In the genomic region with DNA sequence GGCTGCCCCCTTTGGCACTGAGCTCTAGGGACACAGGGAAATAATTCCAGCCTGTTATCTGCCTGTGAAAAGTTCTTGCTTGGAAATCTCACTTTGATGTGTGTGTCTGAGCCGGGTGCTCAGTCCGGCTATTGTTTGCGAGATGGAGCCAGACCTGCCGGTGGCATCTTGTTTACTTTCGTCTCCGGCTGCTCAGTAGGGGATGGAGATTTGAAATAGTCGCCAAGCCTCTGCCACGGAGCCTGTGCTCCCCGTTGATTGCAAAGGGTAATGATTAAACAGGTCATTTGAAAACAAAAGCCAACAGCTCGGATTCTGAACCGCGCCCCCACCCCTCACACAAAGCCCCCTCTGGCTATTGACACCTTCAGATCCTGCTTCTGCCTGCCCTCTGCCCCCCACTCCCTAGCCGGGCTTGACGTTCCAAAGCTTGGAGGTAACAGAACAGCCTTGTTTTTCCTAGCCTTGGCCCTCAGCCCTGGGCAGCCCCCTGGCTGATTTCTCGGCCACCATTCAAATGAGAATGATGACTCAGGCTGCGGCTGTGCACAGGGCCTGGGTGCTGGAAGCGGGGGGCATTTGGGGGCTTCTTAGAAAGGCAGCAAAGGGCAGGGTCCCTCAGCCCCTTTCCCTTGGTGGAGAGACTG, we compare ENCODE assay signal across 8 cellular contexts.
DNase-seq lines count a peak whose midpoint lies in the region; ATAC-seq, FAIRE-seq and TF ChIP-seq lines count a peak whose summit lies in the region.
"Not testable (repeated sequence)": the region's sequence is repeated elsewhere in the genome, so short reads cannot be mapped to it uniquely, and the experiment has no call there.

No MANE protein-coding gene starts in this region.

- 0% methylated on average over 3 of the region's 17 CpGs; no CpG with 5 or more reads in 1 of the 2 experiments for WGBS in mesodermal cell (ENCODE audit: insufficient coverage in 2 of 2), 2 experiments
- 2 to 4% methylated on average over 9 to 11 of the region's 17 CpGs for WGBS in pancreas, 2 donors

- H3K27me3 Mint-ChIP-seq in activated T-helper 17 cell treated with anti-CD3 and anti-CD28 coated beads, Interleukin-2, amount 50 U/mL, for 72 hours = not testable (repeated sequence)

- H3K9me3 ChIP-seq in BLaER1 treated with 17β-estradiol and CSF1 and Interleukin-3, amounts not matched to agents 10 nM and 100 nM (replicated peaks in 1 of 11); OCI-LY3 (ENCODE audit: insufficient read depth, low read length); mesodermal cell (ENCODE audit: control insufficient read depth, low read length); pancreas; thoracic aorta: not testable (repeated sequence)

- H3K79me2 ChIP-seq in OCI-LY3 (ENCODE audit: low read length) = not testable (repeated sequence)

- not testable (repeated sequence) for H3K9me3 Mint-ChIP-seq in activated T-helper 17 cell treated with anti-CD3 and anti-CD28 coated beads, Interleukin-2, amount 50 U/mL, for 72 hours

- not testable (repeated sequence) for H3K36me3 Mint-ChIP-seq in activated T-helper 17 cell treated with anti-CD3 and anti-CD28 coated beads, Interleukin-2, amount 50 U/mL, for 72 hours (ENCODE audit: low read depth)

- peak overlapping the region in 3 of 11 experiments; percentile 40 to 51 (median 46); a peak in 3 of 22 replicates for H3K9ac ChIP-seq in BLaER1 treated with 17β-estradiol and CSF1 and Interleukin-3, amounts not matched to agents 10 nM and 100 nM
- not testable (repeated sequence) for H3K9ac ChIP-seq in OCI-LY3 (ENCODE audit: low read length)

- not testable (repeated sequence) for H3K4me1 Mint-ChIP-seq in activated T-helper 17 cell treated with anti-CD3 and anti-CD28 coated beads, Interleukin-2, amount 50 U/mL, for 72 hours

- not testable (repeated sequence) for H3K36me3 ChIP-seq in BLaER1 treated with 17β-estradiol and CSF1 and Interleukin-3, amounts not matched to agents 10 nM and 100 nM; OCI-LY3 (replicated peaks; ENCODE audit: low read depth, low read length); mesodermal cell (ENCODE audit: control insufficient read depth, insufficient read depth, low read length); pancreas; thoracic aorta

- H3K4me3 ChIP-seq in BLaER1 treated with 17β-estradiol and CSF1 and Interleukin-3, amounts not matched to agents 10 nM and 100 nM = peak overlapping the region in 4 of 10 experiments; percentile 38 to 54 (median 44); a peak in 5 of 20 replicates
- H3K4me3 ChIP-seq in OCI-LY3 (ENCODE audit: low read length) (peak overlapping the region; percentile 40; the same call in 1 of the 2 replicates), coronary artery (peak overlapping the region; percentile 35), mesodermal cell (ENCODE audit: extremely low read depth, insufficient read depth, low read length, poor library complexity, severe bottlenecking) (peak overlapping the region; percentile 16), thoracic aorta (peak overlapping the region; percentile 36)
- H3K4me3 ChIP-seq in pancreas = not testable (repeated sequence)

- H3K4me2 ChIP-seq in BLaER1 treated with 17β-estradiol and CSF1 and Interleukin-3, amounts not matched to agents 10 nM and 100 nM = peak overlapping the region in 10 of 11 experiments; percentile 40 to 66 (median 60); a peak in 13 of 22 replicates
- peak overlapping the region; percentile 32; the same call in 1 of the 2 replicates for H3K4me2 ChIP-seq in OCI-LY3 (ENCODE audit: low read length)

- intact Hi-C loops in left ventricle myocardium superior (cut with micrococcal nuclease); pancreas (cut with DNase I): not testable (repeated sequence)

- peak overlapping the region; percentile 67 for H3K4me3 Mint-ChIP-seq in activated T-helper 17 cell treated with anti-CD3 and anti-CD28 coated beads, Interleukin-2, amount 50 U/mL, for 72 hours

- not testable (repeated sequence) for H3K4me1 ChIP-seq in BLaER1 treated with 17β-estradiol and CSF1 and Interleukin-3, amounts not matched to agents 10 nM and 100 nM; OCI-LY3 (ENCODE audit: low read length); mesodermal cell (ENCODE audit: control insufficient read depth, insufficient read depth, low read length, poor library complexity, severe bottlenecking); pancreas; thoracic aorta (ENCODE audit: control insufficient read depth in 1 of 2, low read depth in 2 of 2)

- TF ChIP-seq CTCF in OCI-LY3 (IDR thresholded peaks at IDR 0.05; ENCODE audit: low read depth, low read length); coronary artery (IDR thresholded peaks at IDR 0.05); pancreas (IDR thresholded peaks at IDR 0.05); thoracic aorta (IDR thresholded peaks at IDR 0.05): not testable (repeated sequence)

- H2AFZ ChIP-seq in OCI-LY3 (ENCODE audit: low read depth, low read length) = not testable (repeated sequence)

- not testable (repeated sequence) for DNase-seq in coronary artery (ENCODE audit: low spot score); thoracic aorta (ENCODE audit: low spot score)
- DNase-seq in left ventricle myocardium superior (peak; percentile 8), pancreas (peak in 5 of 6 donors; percentile 17 to 50 (median 27))

- not testable (repeated sequence) for H3K27ac ChIP-seq in BLaER1 treated with 17β-estradiol and CSF1 and Interleukin-3, amounts not matched to agents 10 nM and 100 nM; OCI-LY3 (ENCODE audit: low read length); coronary artery; pancreas; thoracic aorta
- peak overlapping the region; percentile 45 for H3K27ac ChIP-seq in mesodermal cell (ENCODE audit: low read depth, low read length, severe bottlenecking)

- not testable (repeated sequence) for ATAC-seq in activated T-helper 17 cell treated with anti-CD3 and anti-CD28 coated beads, Interleukin-2, amount 50 U/mL, for 72 hours (replicated peaks); left ventricle myocardium superior; thoracic aorta (ENCODE audit: insufficient number of reproducible peaks, low FRiP score, low read depth)
- peak; percentile 46 to 66 (median 66) for ATAC-seq in pancreas

- not testable (repeated sequence) for FAIRE-seq in pancreas (lab: Jason Lieb, UNC)

- not testable (repeated sequence) for H3K27ac Mint-ChIP-seq in activated T-helper 17 cell treated with anti-CD3 and anti-CD28 coated beads, Interleukin-2, amount 50 U/mL, for 72 hours

- not testable (repeated sequence) for H3K27me3 ChIP-seq in BLaER1 treated with 17β-estradiol and CSF1 and Interleukin-3, amounts not matched to agents 10 nM and 100 nM; OCI-LY3 (ENCODE audit: low read depth, low read length); pancreas; thoracic aorta (replicated peaks; ENCODE audit: insufficient read depth)

- H4K20me1 ChIP-seq in BLaER1 treated with 17β-estradiol and CSF1 and Interleukin-3, amounts not matched to agents 10 nM and 100 nM; OCI-LY3 (ENCODE audit: insufficient read depth, low read length): not testable (repeated sequence)
